In genomic region chr20:58702161-58702510, GRCh38 we compare ENCODE assay signal across 21 cellular contexts. TPM values are rescaled to one million over a fixed set of nuclear protein-coding genes. Genes with fewer than 3 reads are reported as not detected.
A peak's percentile ranks its signal among the peaks of the same experiment; 100 is the strongest.
DNase-seq lines count a peak whose midpoint lies in the region; ATAC-seq, FAIRE-seq and TF ChIP-seq lines count a peak whose summit lies in the region.
"Had no signal": no experiment of that assay in that cellular context is flagged by ENCODE, and none has a peak within 500 bp of the region (broad histone marks: within the 10 kb centered on the region; RNA-seq: fewer than 3 reads in every experiment).

No MANE protein-coding gene starts in this region.

- H3K4me1 Mint-ChIP-seq in osteocyte (ENCODE audit: unreplicated experiment), result no peaks in the 10 kb centered on the region

- no peak overlapping the region for H3K27ac Mint-ChIP-seq in osteocyte (ENCODE audit: unreplicated experiment)

- H2AFZ ChIP-seq in H1 (ENCODE audit: low read length), result no peak overlapping the region

- no peak overlapping the region for H3K23ac ChIP-seq in H1 (ENCODE audit: insufficient read length)

- H2BK12ac ChIP-seq in H1 (ENCODE audit: low read depth, low read length), result no peak overlapping the region

- no peaks in the 10 kb centered on the region for H3K27me3 ChIP-seq in heart right ventricle
- H3K27me3 ChIP-seq in H1 (replicated peaks in 1 of 4; ENCODE audit: control insufficient read depth in 3 of 4, extremely low read depth in 1 of 4, insufficient read depth in 3 of 4, low read length in 3 of 4), result no peaks in the 10 kb centered on the region
- H3K27me3 ChIP-seq: BE2C had no signal

- H3K79me2 ChIP-seq in H1 (ENCODE audit: control insufficient read depth in 1 of 2, insufficient read depth in 2 of 2, low read length in 2 of 2), result no peaks in the 10 kb centered on the region

- no peak overlapping the region for H2BK15ac ChIP-seq in H1 (ENCODE audit: low read length)

- peaks cover 33% of the 10 kb centered on the region for H3K36me3 Mint-ChIP-seq in osteocyte (ENCODE audit: unreplicated experiment)

- FAIRE-seq in H1 (lab: Jason Lieb, UNC), result no peak
- FAIRE-seq: A549, H54 had no signal

- no peak overlapping the region for H2AK5ac ChIP-seq in H1 (ENCODE audit: low read depth, low read length)

- no peak overlapping the region for H3K4ac ChIP-seq in H1 (replicated peaks; ENCODE audit: insufficient read length, low read depth, low read length)

- CTCF ChIA-PET in H1 (lab: Charles Lee; ENCODE audit: partially characterized antibody), result interaction anchor here (1.0 to 1.9 kb wide), 6 partner anchors 10 to 143 kb away, joined by 3 to 9 read pairs (median 4); no protein-coding TSS in a partner anchor

- H3K9me3 ChIP-seq in heart right ventricle (no peaks in the 10 kb centered on the region), H1 (ENCODE audit: insufficient read depth in 2 of 2, low read depth in 1 of 2, low read length in 1 of 2) (peaks cover 0 to 3% of the 10 kb centered on the region in 2 experiments; a peak in 1 of 4 replicates)
- H3K9me3 ChIP-seq: A549, BE2C had no signal

- TF ChIP-seq CTCF in heart right ventricle (IDR thresholded peaks at IDR 0.05) (no peak), H1 (IDR thresholded peaks at IDR 0.05; ENCODE audit: control extremely low read depth in 1 of 3, insufficient read depth in 1 of 3, low read depth in 1 of 3, low read length in 3 of 3) (no peak), osteocyte (IDR thresholded peaks at IDR 0.05) (no peak)

- POLR2A ChIA-PET in H1 (lab: Charles Lee; ENCODE audit: partially characterized antibody), result interaction anchor here (0.6 to 16.8 kb wide), 7 partner anchors 8 to 506 kb away, joined by 3 to 188 read pairs (median 3); no protein-coding TSS in a partner anchor

- no peak overlapping the region for H4K5ac ChIP-seq in H1 (ENCODE audit: insufficient read length, low read depth, low read length)

- H3K4me3 Mint-ChIP-seq in osteocyte (ENCODE audit: unreplicated experiment), result no peak overlapping the region

- H3K9ac ChIP-seq in H1 (replicated peaks in 1 of 4; ENCODE audit: extremely low read depth in 1 of 4, low read depth in 3 of 4, low read length in 3 of 4), result no peak overlapping the region
- H3K9ac ChIP-seq: KMS-11 had no signal

- H3K4me2 ChIP-seq in H1 (ENCODE audit: insufficient read depth in 1 of 2, low read depth in 2 of 2, low read length in 2 of 2), result no peak overlapping the region
- H3K4me2 ChIP-seq: A549, KMS-11 had no signal

- peak overlapping the region; percentile 1; the same call in 1 of the 2 replicates for H2BK5ac ChIP-seq in H1 (ENCODE audit: low read depth, low read length)

- H3K23me2 ChIP-seq in H1 (ENCODE audit: low read depth, low read length), result no peaks in the 10 kb centered on the region

- TF ChIP-seq POLR2A in H1 (IDR thresholded peaks at IDR 0.05; ENCODE audit: control extremely low read depth in 1 of 2, low read depth in 2 of 2, low read length in 2 of 2), result no peak

- no peak for TF ChIP-seq EP300 in H1 (IDR thresholded peaks at IDR 0.05; ENCODE audit: borderline replicate concordance in 1 of 2, low read depth in 2 of 2, low read length in 2 of 2)

- no peaks in the 10 kb centered on the region for H4K20me1 ChIP-seq in H1 (replicated peaks in 1 of 2; ENCODE audit: control insufficient read depth in 1 of 2, insufficient read depth in 2 of 2, low read length in 2 of 2)

- H3K4me3 ChIP-seq in heart right ventricle (no peak overlapping the region), H1 (ENCODE audit: extremely low read depth in 1 of 4, insufficient read depth in 2 of 4, low read depth in 3 of 4, low read length in 4 of 4) (no peak overlapping the region)
- H3K4me3 ChIP-seq: A549 had no signal

- DNase-seq in Right ventricle myocardium superior (peak; percentile 30), heart right ventricle (no peak), H1 (ENCODE audit: low read depth in 1 of 2, low spot score in 2 of 2) (no peak), osteocyte (ENCODE audit: extremely low spot score, unreplicated experiment) (peak; percentile 60), NCI-H1694 (lab: John Stamatoyannopoulos, UW) (no peak)
- DNase-seq in effector CD8-positive, alpha-beta T cell (lab: John Stamatoyannopoulos, UW), result no peak
- no peak for DNase-seq in activated naive CD4-positive, alpha-beta T cell treated with Interleukin-2 at 50 U/mL for 16 hours
- DNase-seq in stimulated activated naive CD4-positive, alpha-beta T cell treated with Interleukin-2 at 50 U/mL for 16 hours (lab: John Stamatoyannopoulos, UW), result no peak
- DNase-seq: BE2C, DMS79, IMR-90, NCI-H1105, NCI-H146, NCI-H2029 treated with DMSO at 0.1 percent for 48 hours, NCI-H226, NCI-H510A treated with DMSO at 0.1 percent for 48 hours, NCI-H748 treated with DMSO at 0.1 percent for 48 hours had no signal

- peaks cover 7% of the 10 kb centered on the region for H3K9me3 Mint-ChIP-seq in osteocyte (ENCODE audit: unreplicated experiment)

- TF ChIP-seq RAD21 in H1 (IDR thresholded peaks at IDR 0.05 in 1 of 2, conservative IDR thresholded peaks at IDR 0.05 in 1 of 2; ENCODE audit: low read depth in 2 of 2, low read length in 2 of 2), result no peak

- 90 to 97% methylated on average over 9 of the region's 9 CpGs for WGBS in heart right ventricle, 2 donors
- 96% methylated on average over 9 of the region's 9 CpGs; no CpG with 5 or more reads in 1 of the 2 experiments for WGBS in H1 (ENCODE audit: extremely low coverage in 1 of 2, insufficient coverage in 1 of 2, insufficient read length in 1 of 2, insufficient replicate concordance in 2 of 2, low coverage in 1 of 2, low lambda C conversion rate in 2 of 2, missing lambda C conversion rate in 1 of 2), 2 experiments

- no peak overlapping the region for H4K8ac ChIP-seq in H1 (ENCODE audit: extremely low read depth, insufficient read depth, low read length)

- no peak for ATAC-seq in Right ventricle myocardium superior (ENCODE audit: poor library complexity)
- ATAC-seq in heart right ventricle, result no peak
- ATAC-seq: A549 had no signal

- H3K56ac ChIP-seq in H1 (replicated peaks; ENCODE audit: insufficient read length, low read depth, low read length), result no peak overlapping the region

- H4K91ac ChIP-seq in H1 (replicated peaks; ENCODE audit: insufficient read length, low read length), result peak overlapping the region; percentile 41

- no peaks in the 10 kb centered on the region for H3K27me3 Mint-ChIP-seq in osteocyte (ENCODE audit: unreplicated experiment)

- H3K4me1 ChIP-seq in heart right ventricle (peaks cover 0 to 5% (median 0%) of the 10 kb centered on the region in 9 donors), H1 (replicated peaks in 1 of 4; ENCODE audit: control insufficient read depth in 3 of 4, insufficient read depth in 4 of 4, low read length in 3 of 4) (peaks cover 0 to 4% (median 1%) of the 10 kb centered on the region in 4 experiments; a peak in 1 of 7 replicates)
- H3K4me1 ChIP-seq: A549 had no signal

- no peak overlapping the region for H2BK20ac ChIP-seq in H1 (ENCODE audit: low read length)

- intact Hi-C loops in Right ventricle myocardium superior (cut with DNase I), result no loop called here
- intact Hi-C loops in heart right ventricle (cut with DNase I), result no loop called here

- H2BK120ac ChIP-seq in H1 (replicated peaks; ENCODE audit: low read depth, low read length), result no peak overlapping the region

- H3K36me3 ChIP-seq in heart right ventricle (peaks cover 0 to 98% (median 36%) of the 10 kb centered on the region in 9 donors), H1 (ENCODE audit: control insufficient read depth in 2 of 4, insufficient read depth in 4 of 4, low read length in 3 of 4) (peaks cover 11 to 50% (median 21%) of the 10 kb centered on the region in 4 experiments)

- no peaks in the 10 kb centered on the region for H3K79me1 ChIP-seq in H1 (ENCODE audit: low read depth, low read length)

- no peak overlapping the region for H3K18ac ChIP-seq in H1 (ENCODE audit: extremely low read depth, low read length)

- H3K27ac ChIP-seq in heart right ventricle (no peak overlapping the region), H1 (ENCODE audit: low read depth, low read length) (no peak overlapping the region)
- H3K27ac ChIP-seq: A549, KMS-11, RWPE1 had no signal

- H3K14ac ChIP-seq in H1 (ENCODE audit: insufficient read length), result no peak overlapping the region

TF ChIP-seq in H1, 55 proteins besides CTCF, POLR2A, EP300 and RAD21 (continues in another document):
- no peak for TF ChIP-seq MAFK (IDR thresholded peaks at IDR 0.05; ENCODE audit: low read depth, low read length)
- TF ChIP-seq NRF1 (IDR thresholded peaks at IDR 0.05; ENCODE audit: low read depth, low read length), result no peak

RNA-seq across cellular contexts. Expression of gene NPEPL1, which starts 9.5 kb away (rescaled TPM):
- 24.4 TPM for total RNA-seq in Right ventricle myocardium superior
- 10 to 100 TPM; 23.1 to 35.9 (median 29.9) TPM for total RNA-seq in heart right ventricle
- polyA plus RNA-seq in heart right ventricle, result 10 to 100 TPM; 16.7 to 46.7 TPM
- 26.7 and 26.8 TPM in 2 replicates for total RNA-seq in H1 (2021; fragmentation: NEBNext Ultra II Directional; extraction: Animal tissue kit (Norgen Biotek cat#: 25700))
- 12.4 and 26.3 TPM in 2 replicates for polyA plus RNA-seq in H1 (2011; rRNA removed)
- polyA plus RNA-seq in H1 (2011; cell fraction: cytosol; rRNA removed), result 20.2 TPM
- 166 TPM for polyA plus RNA-seq in H1 (2011; cell fraction: nucleus; rRNA removed)
- 30.4 to 43.7 TPM (median 40.6 TPM) in 4 replicates for polyA plus RNA-seq in H1 (2012, experiment 1 of 2)
- 20.7 TPM for polyA plus RNA-seq in H1 (2012, experiment 2 of 2)
- 16.9 TPM for polyA plus RNA-seq in H1 (2013, experiment 1 of 2)
- polyA plus RNA-seq in H1 (2013, experiment 2 of 2), result 14.3 TPM
- polyA minus RNA-seq in H1 (2011; rRNA and poly(A)+ RNA removed), result 7.0 and 9.4 TPM in 2 replicates
- 9.7 TPM for polyA minus RNA-seq in H1 (2011; cell fraction: cytosol; rRNA and poly(A)+ RNA removed)
- 37.9 TPM for polyA minus RNA-seq in H1 (2011; cell fraction: nucleus; rRNA and poly(A)+ RNA removed)
- total RNA-seq in osteocyte, result 13.1 and 13.6 TPM in 2 replicates

RNA-seq across cellular contexts. Expression of gene STX16, which starts 51.1 kb away (rescaled TPM):
- total RNA-seq in Right ventricle myocardium superior (21.8 TPM), heart right ventricle (10 to 100 TPM; 25.3 to 33.9 (median 27.0) TPM), osteocyte (66.9 and 67.0 TPM in 2 replicates)
- polyA plus RNA-seq in heart right ventricle (10 to 100 TPM; 17.1 to 57.6 TPM), H1 (2011; rRNA removed) (45.2 and 45.3 TPM in 2 replicates)
- total RNA-seq in H1 (2021; fragmentation: NEBNext Ultra II Directional; extraction: Animal tissue kit (Norgen Biotek cat#: 25700)), result 61.6 and 64.4 TPM in 2 replicates
- 87.2 TPM for polyA plus RNA-seq in H1 (2011; cell fraction: cytosol; rRNA removed)
- 65.1 TPM for polyA plus RNA-seq in H1 (2011; cell fraction: nucleus; rRNA removed)
- 67.7 to 88.0 TPM (median 78.0 TPM) in 4 replicates for polyA plus RNA-seq in H1 (2012, experiment 1 of 2)
- polyA plus RNA-seq in H1 (2012, experiment 2 of 2), result 9.0 TPM
- polyA plus RNA-seq in H1 (2013, experiment 1 of 2), result 60.8 TPM
- polyA plus RNA-seq in H1 (2013, experiment 2 of 2), result 50.5 TPM
- polyA minus RNA-seq in H1 (2011; rRNA and poly(A)+ RNA removed), result 45.0 and 48.5 TPM in 2 replicates
- 32.7 TPM for polyA minus RNA-seq in H1 (2011; cell fraction: cytosol; rRNA and poly(A)+ RNA removed)
- 46.7 TPM for polyA minus RNA-seq in H1 (2011; cell fraction: nucleus; rRNA and poly(A)+ RNA removed)

Comparison
In these comparisons a context has a peak if more than half of its experiments do, and no peak if none do; other contexts are left out.
1. DNase-seq: peak in Right ventricle myocardium superior (single experiment) and osteocyte (single experiment); none in heart right ventricle (0 of 2), H1 (0 of 2), effector CD8-positive, alpha-beta T cell (single experiment), activated naive CD4-positive, alpha-beta T cell treated with Interleukin-2 at 50 U/mL for 16 hours (single experiment), stimulated activated naive CD4-positive, alpha-beta T cell treated with Interleukin-2 at 50 U/mL for 16 hours (single experiment) and NCI-H1694 (single experiment).